In genomic region chr20:23180451-23180921, GRCh38 we compare ENCODE assay signal across 15 cellular contexts.
A peak's percentile ranks its signal among the peaks of the same experiment; 100 is the strongest.
DNase-seq lines count a peak whose midpoint lies in the region; ATAC-seq and TF ChIP-seq lines count a peak whose summit lies in the region.
"Had no signal": no experiment of that assay in that cellular context is flagged by ENCODE, and none has a peak within 500 bp of the region (broad histone marks: within the 10 kb centered on the region; RNA-seq: fewer than 3 reads in every experiment).

No MANE protein-coding gene starts in this region.

- intact Hi-C loops in PC-9 (cut with micrococcal nuclease; ENCODE audit: unreplicated experiment) = no loop called here

- no peaks in the 10 kb centered on the region for H3K79me2 ChIP-seq in PC-9 (ENCODE audit: low read depth)

- no peaks in the 10 kb centered on the region for H3F3A ChIP-seq in PC-9 (ENCODE audit: insufficient read depth, low read depth)

- peaks cover 9% of the 10 kb centered on the region for H3K9me3 Mint-ChIP-seq in stimulated activated memory B cell treated with anti-CD40 and anti-IgM and Interleukin-4, amounts not matched to agents 10 μg/mL and 1 μg/mL and 100 μg/mL, for 72 hours
- peaks cover 4% of the 10 kb centered on the region for H3K9me3 Mint-ChIP-seq in activated naive CD8-positive, alpha-beta T cell treated with anti-CD3 and anti-CD28 coated beads, Interleukin-2, amount 50 U/mL, for 24 hours
- H3K9me3 Mint-ChIP-seq: activated CD8-positive, alpha-beta T cell treated with anti-CD3 and anti-CD28 coated beads for 36 hours had no signal

- no peak overlapping the region for H3K4me3 Mint-ChIP-seq in stimulated activated memory B cell treated with anti-CD40 and anti-IgM and Interleukin-4, amounts not matched to agents 10 μg/mL and 1 μg/mL and 100 μg/mL, for 72 hours
- H3K4me3 Mint-ChIP-seq in activated naive CD8-positive, alpha-beta T cell treated with anti-CD3 and anti-CD28 coated beads, Interleukin-2, amount 50 U/mL, for 24 hours = no peak overlapping the region
- H3K4me3 Mint-ChIP-seq: activated CD8-positive, alpha-beta T cell treated with anti-CD3 and anti-CD28 coated beads for 36 hours had no signal

- POLR2A ChIA-PET in PC-9 (lab: Charles Lee; ENCODE audit: unreplicated experiment) = no interaction called here

- H3K27me3 ChIP-seq in SJCRH30 (no peaks in the 10 kb centered on the region), gastroesophageal sphincter (no peaks in the 10 kb centered on the region), PC-9 (ENCODE audit: insufficient read depth, low read depth) (no peaks in the 10 kb centered on the region)
- H3K27me3 ChIP-seq: ascending aorta had no signal

- no peak overlapping the region for H2AFZ ChIP-seq in PC-9

- TF ChIP-seq CTCF in gastroesophageal sphincter (IDR thresholded peaks at IDR 0.05) (no peak), PC-9 (conservative IDR thresholded peaks at IDR 0.05) (no peak)

- H3K4me2 ChIP-seq in PC-9 = no peak overlapping the region

- CTCF ChIA-PET in PC-9 (lab: Charles Lee) = interaction anchor here (1.1 kb wide), 1 partner anchor 489 kb away, joined by 3 read pairs; no protein-coding TSS in a partner anchor

- ATAC-seq in gastroesophageal sphincter = peak; percentile 48
- ATAC-seq in stimulated activated memory B cell treated with anti-CD40 and anti-IgM and Interleukin-4, amounts not matched to agents 10 μg/mL and 1 μg/mL and 100 μg/mL, for 72 hours = peak; percentile 39
- no peak for ATAC-seq in activated naive CD8-positive, alpha-beta T cell treated with anti-CD3 and anti-CD28 coated beads, Interleukin-2, amount 50 U/mL, for 24 hours
- ATAC-seq in HG02981 (IDR thresholded peaks at IDR 0.05; ENCODE audit: unreplicated experiment) = no peak
- ATAC-seq: activated CD8-positive, alpha-beta T cell treated with anti-CD3 and anti-CD28 coated beads for 36 hours had no signal

- TF ChIP-seq EP300 in gastroesophageal sphincter (IDR thresholded peaks at IDR 0.05) = no peak

- no peaks in the 10 kb centered on the region for H3K36me3 ChIP-seq in SJCRH30
- H3K36me3 ChIP-seq in gastroesophageal sphincter = no peaks in the 10 kb centered on the region
- H3K36me3 ChIP-seq in PC-9 (ENCODE audit: low read depth) = no peaks in the 10 kb centered on the region
- H3K36me3 ChIP-seq: ascending aorta, thoracic aorta had no signal

- H3K4me3 ChIP-seq in SJCRH30 = peak overlapping the region; percentile 30
- no peak overlapping the region for H3K4me3 ChIP-seq in gastroesophageal sphincter
- no peak overlapping the region for H3K4me3 ChIP-seq in PC-9
- H3K4me3 ChIP-seq: ascending aorta, thoracic aorta had no signal

- peaks cover 23% of the 10 kb centered on the region for H3K4me1 ChIP-seq in SJCRH30
- peaks cover 0 to 7% (median 0%) of the 10 kb centered on the region in 3 donors for H3K4me1 ChIP-seq in gastroesophageal sphincter
- H3K4me1 ChIP-seq in PC-9 (replicated peaks; ENCODE audit: insufficient read depth) = no peaks in the 10 kb centered on the region
- H3K4me1 ChIP-seq: ascending aorta had no signal

- BruUV-seq in PC-9 (replicated peaks; lab: Mats Ljungman, UMichigan) = no TSS peak

- H4K20me1 ChIP-seq in PC-9 (ENCODE audit: insufficient read depth) = no peaks in the 10 kb centered on the region

- H3K27ac ChIP-seq in SJCRH30 = peak overlapping the region; percentile 74
- H3K27ac ChIP-seq in gastroesophageal sphincter = peak overlapping the region in 3 of 4 donors; percentile 42 to 53 (median 43)
- H3K27ac ChIP-seq in PC-9 = no peak overlapping the region
- H3K27ac ChIP-seq: thoracic aorta had no signal

- no peaks in the 10 kb centered on the region for H3K9me2 ChIP-seq in PC-9 (ENCODE audit: insufficient read depth)

- H3K27me3 Mint-ChIP-seq in stimulated activated memory B cell treated with anti-CD40 and anti-IgM and Interleukin-4, amounts not matched to agents 10 μg/mL and 1 μg/mL and 100 μg/mL, for 72 hours = peaks cover 8% of the 10 kb centered on the region
- H3K27me3 Mint-ChIP-seq in activated naive CD8-positive, alpha-beta T cell treated with anti-CD3 and anti-CD28 coated beads, Interleukin-2, amount 50 U/mL, for 24 hours = no peaks in the 10 kb centered on the region

- no peaks in the 10 kb centered on the region for H3K4me1 Mint-ChIP-seq in stimulated activated memory B cell treated with anti-CD40 and anti-IgM and Interleukin-4, amounts not matched to agents 10 μg/mL and 1 μg/mL and 100 μg/mL, for 72 hours
- H3K4me1 Mint-ChIP-seq in activated naive CD8-positive, alpha-beta T cell treated with anti-CD3 and anti-CD28 coated beads, Interleukin-2, amount 50 U/mL, for 24 hours = no peaks in the 10 kb centered on the region

- peak; percentile 93 to 94 for DNase-seq in SJCRH30
- DNase-seq in mucosa of gallbladder (ENCODE audit: low spot score) = peak; percentile 46
- no peak for DNase-seq in amniotic stem cell (lab: John Stamatoyannopoulos, UW)
- DNase-seq in activated naive CD8-positive, alpha-beta T cell treated with anti-CD3 and anti-CD28 coated beads, Interleukin-2, amount 50 U/mL, for 24 hours = no peak
- DNase-seq in PC-9 = no peak
- DNase-seq: activated CD8-positive, alpha-beta T cell treated with anti-CD3 and anti-CD28 coated beads for 36 hours; GDM1; mesendoderm; NCI-H1694 treated with DMSO at 0.1 percent for 48 hours; NCI-H524 had no signal

- WGBS in gastroesophageal sphincter (ENCODE audit: low coverage in 1 of 2), 2 donors = no CpG with 5 or more reads among the region's 9 CpGs

- no peaks in the 10 kb centered on the region for H3K36me3 Mint-ChIP-seq in stimulated activated memory B cell treated with anti-CD40 and anti-IgM and Interleukin-4, amounts not matched to agents 10 μg/mL and 1 μg/mL and 100 μg/mL, for 72 hours
- no peaks in the 10 kb centered on the region for H3K36me3 Mint-ChIP-seq in activated naive CD8-positive, alpha-beta T cell treated with anti-CD3 and anti-CD28 coated beads, Interleukin-2, amount 50 U/mL, for 24 hours (ENCODE audit: low read depth)

- H3K9me3 ChIP-seq in SJCRH30 (replicated peaks) (no peaks in the 10 kb centered on the region; the same call in none of the 2 replicates), gastroesophageal sphincter (peaks cover 0 to 17% (median 0%) of the 10 kb centered on the region in 3 donors), PC-9 (ENCODE audit: insufficient read depth, low read depth) (no peaks in the 10 kb centered on the region)
- H3K9me3 ChIP-seq: thoracic aorta had no signal

- H3K27ac Mint-ChIP-seq in stimulated activated memory B cell treated with anti-CD40 and anti-IgM and Interleukin-4, amounts not matched to agents 10 μg/mL and 1 μg/mL and 100 μg/mL, for 72 hours = no peak overlapping the region
- no peak overlapping the region for H3K27ac Mint-ChIP-seq in activated naive CD8-positive, alpha-beta T cell treated with anti-CD3 and anti-CD28 coated beads, Interleukin-2, amount 50 U/mL, for 24 hours
- H3K27ac Mint-ChIP-seq: activated CD8-positive, alpha-beta T cell treated with anti-CD3 and anti-CD28 coated beads for 36 hours had no signal

- no peak for TF ChIP-seq POLR2A in gastroesophageal sphincter (IDR thresholded peaks at IDR 0.05)

Comparison
In these comparisons a context has a peak if more than half of its experiments do, and no peak if none do; other contexts are left out.
1. DNase-seq: peak in SJCRH30 (2 of 2) and mucosa of gallbladder (single experiment); none in amniotic stem cell (single experiment), activated naive CD8-positive, alpha-beta T cell treated with anti-CD3 and anti-CD28 coated beads, Interleukin-2, amount 50 U/mL, for 24 hours (single experiment) and PC-9 (0 of 2).
2. ATAC-seq: peak in gastroesophageal sphincter (single experiment) and stimulated activated memory B cell treated with anti-CD40 and anti-IgM and Interleukin-4, amounts not matched to agents 10 μg/mL and 1 μg/mL and 100 μg/mL, for 72 hours (single experiment); none in activated naive CD8-positive, alpha-beta T cell treated with anti-CD3 and anti-CD28 coated beads, Interleukin-2, amount 50 U/mL, for 24 hours (single experiment) and HG02981 (single experiment).